Comparison of ENCODE assay signal across 26 cellular contexts in the genomic region with DNA sequence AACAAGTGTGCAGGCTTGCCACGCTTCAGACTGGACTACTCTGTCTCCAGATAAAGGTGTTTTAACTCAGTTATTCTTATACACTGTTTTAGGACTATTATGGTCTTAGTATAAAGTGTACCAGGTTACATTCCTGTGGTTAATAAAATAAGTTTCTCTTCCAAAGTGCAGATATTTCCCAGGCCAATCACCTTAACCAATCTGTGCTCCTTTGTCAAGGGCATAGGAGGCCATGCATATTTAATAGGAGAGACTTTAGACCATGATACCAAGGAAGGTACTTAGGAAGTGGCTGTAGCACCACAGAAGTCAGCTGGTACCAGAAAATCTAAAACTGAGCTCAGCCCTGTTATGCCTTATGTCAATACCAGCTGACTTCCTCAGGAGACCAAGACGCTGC.
"Had no signal": no experiment of that assay in that cellular context is flagged by ENCODE, and none has a peak within 500 bp of the region (broad histone marks: within the 10 kb centered on the region; RNA-seq: fewer than 3 reads in every experiment).

No MANE protein-coding gene starts in this region.

- H3K27ac ChIP-seq: colonic mucosa, esophagus squamous epithelium, heart right ventricle, neutrophil, pancreas, right atrium auricular region, stomach, thyroid gland had no signal

- H3K4me3 ChIP-seq: colonic mucosa, esophagus squamous epithelium, heart right ventricle, lung, pancreas, right atrium auricular region, stomach, thyroid gland had no signal

- DNase-seq: colonic mucosa; dermis blood vessel endothelial cell; effector memory CD4-positive, alpha-beta T cell; esophagus squamous epithelium; foreskin melanocyte; glutamatergic neuron; heart right ventricle; hippocampal formation; kidney glomerular epithelial cell; natural killer cell; pancreas; stimulated activated CD4-positive, alpha-beta T cell treated with anti-CD3 and anti-CD28 coated beads, Interleukin-2, amount 100 ng/mL, for 24 hours; stimulated activated CD4-positive, alpha-beta T cell treated with anti-CD3 and anti-CD28 coated beads, Interleukin-4, amount 100 ng/mL, for 24 hours; stimulated activated naive CD4-positive, alpha-beta T cell treated with Interleukin-2 at 50 U/mL for 16 hours; stomach; thyroid gland had no signal

- FAIRE-seq: endothelial cell of umbilical vein, islet of Langerhans, pancreas had no signal

- H3K27ac Mint-ChIP-seq: memory B cell; natural killer cell; stimulated activated effector memory CD8-positive, alpha-beta T cell treated with anti-CD3 and anti-CD28 coated beads, Interleukin-12 subunit alpha, Interleukin-12 subunit beta, amount 100 ng/mL, for 72 hours; type B pancreatic cell had no signal

- H3K36me3 ChIP-seq: colonic mucosa, esophagus squamous epithelium, heart right ventricle, neutrophil, pancreas, right atrium auricular region, stomach, thyroid gland had no signal

- H3K4me1 ChIP-seq: colonic mucosa, esophagus squamous epithelium, pancreas, right atrium auricular region, stomach, thyroid gland had no signal

- H3K9me3 Mint-ChIP-seq: memory B cell, neural crest cell, type B pancreatic cell had no signal

- H3K36me3 Mint-ChIP-seq: memory B cell; natural killer cell; stimulated activated effector memory CD8-positive, alpha-beta T cell treated with anti-CD3 and anti-CD28 coated beads, Interleukin-12 subunit alpha, Interleukin-12 subunit beta, amount 100 ng/mL, for 72 hours; type B pancreatic cell had no signal

- H3K9me3 ChIP-seq: colonic mucosa, esophagus squamous epithelium, heart right ventricle, neutrophil, pancreas, right atrium auricular region, stomach, thyroid gland had no signal

- ATAC-seq: natural killer cell; pancreas; sciatic nerve; stimulated activated effector memory CD8-positive, alpha-beta T cell treated with anti-CD3 and anti-CD28 coated beads, Interleukin-12 subunit alpha, Interleukin-12 subunit beta, amount 100 ng/mL, for 72 hours had no signal
